In genomic region chr2:74632939-74633312, GRCh38 we compare ENCODE assay signal across 15 cellular contexts. TPM values are rescaled to one million over a fixed set of nuclear protein-coding genes. Genes with fewer than 3 reads are reported as not detected.
"Had no signal": no experiment of that assay in that cellular context is flagged by ENCODE, and none has a peak within 500 bp of the region (broad histone marks: within the 10 kb centered on the region; RNA-seq: fewer than 3 reads in every experiment).

No MANE protein-coding gene starts in this region.

- ATAC-seq: activated CD8-positive, alpha-beta T cell treated with anti-CD3 and anti-CD28 coated beads for 36 hours; natural killer cell; psoas muscle had no signal

- H3K27ac ChIP-seq: cardiac muscle cell, psoas muscle, sigmoid colon had no signal

- DNase-seq: activated CD8-positive, alpha-beta memory T cell treated with anti-CD3 and anti-CD28 coated beads, Interleukin-2, amount 50 U/mL, for 4 hours; activated CD8-positive, alpha-beta T cell treated with anti-CD3 and anti-CD28 coated beads for 36 hours; activated naive CD4-positive, alpha-beta T cell; hippocampal formation; left cardiac atrium; mammary epithelial cell; natural killer cell; psoas muscle; sigmoid colon; stimulated activated CD4-positive, alpha-beta T cell treated with anti-CD3 and anti-CD28 coated beads, Interleukin-12 subunit alpha, Interleukin-12 subunit beta, amount 100 ng/mL, for 4 hours; stimulated activated naive CD4-positive, alpha-beta T cell; substantia nigra; upper lobe of left lung had no signal

- H3K4me3 ChIP-seq: cardiac muscle cell, psoas muscle, sigmoid colon, upper lobe of left lung had no signal

- H3K27me3 ChIP-seq: cardiac muscle cell, sigmoid colon, upper lobe of left lung had no signal

- H3K4me1 ChIP-seq: psoas muscle, sigmoid colon, upper lobe of left lung had no signal

- H3K36me3 ChIP-seq: cardiac muscle cell, sigmoid colon, upper lobe of left lung had no signal

RNA-seq across cellular contexts. Expression of gene M1AP, which starts 15.2 kb away (rescaled TPM):
- polyA plus RNA-seq: cardiac muscle cell, fibroblast of lung had no signal
